In genomic region chr13:44974056-44974798, GRCh38 we compare ENCODE assay signal across 12 cellular contexts. TPM values are rescaled to one million over a fixed set of nuclear protein-coding genes. Genes with fewer than 3 reads are reported as not detected.
DNase-seq lines count a peak whose midpoint lies in the region; ATAC-seq and TF ChIP-seq lines count a peak whose summit lies in the region.
"Had no signal": no experiment of that assay in that cellular context is flagged by ENCODE, and none has a peak within 500 bp of the region (broad histone marks: within the 10 kb centered on the region; RNA-seq: fewer than 3 reads in every experiment).

No MANE protein-coding gene starts in this region.

- no peak for TF ChIP-seq POLR2A in adrenal gland (IDR thresholded peaks at IDR 0.05)

- peaks cover 12% of the 10 kb centered on the region for H3K36me3 Mint-ChIP-seq in activated CD4-positive, alpha-beta memory T cell treated with anti-CD3 and anti-CD28 coated beads for 36 hours

- DNase-seq in adrenal gland = peak in 6 of 7 donors; percentile 35 to 74 (median 56)
- no peak for DNase-seq in psoas muscle
- DNase-seq in stimulated activated naive CD4-positive, alpha-beta T cell treated with Interleukin-2 at 50 U/mL for 16 hours (lab: John Stamatoyannopoulos, UW) = no peak
- DNase-seq in COR-L47 (lab: John Stamatoyannopoulos, UW) = no peak
- no peak for DNase-seq in activated CD4-positive, alpha-beta memory T cell treated with anti-CD3 and anti-CD28 coated beads for 36 hours
- no peak for DNase-seq in retina
- DNase-seq: endodermal cell; naive thymus-derived CD8-positive, alpha-beta T cell; NCI-H2081 treated with DMSO at 0.1 percent for 48 hours had no signal

- peaks cover 0 to 13% of the 10 kb centered on the region in 2 donors for H3K36me3 ChIP-seq in adrenal gland (replicated peaks in 1 of 2)
- peaks cover 5 to 44% of the 10 kb centered on the region in 2 donors for H3K36me3 ChIP-seq in psoas muscle (ENCODE audit: insufficient read depth in 1 of 2, low read depth in 1 of 2)

- H3K4me3 ChIP-seq in adrenal gland = no peak overlapping the region
- H3K4me3 ChIP-seq in psoas muscle = no peak overlapping the region

- 69 to 77% (median 72%) methylated on average over 9 of the region's 9 CpGs for WGBS in adrenal gland, 4 donors
- WGBS in psoas muscle, 3 donors = 71 to 80% (median 76%) methylated on average over 9 of the region's 9 CpGs

- TF ChIP-seq CTCF in adrenal gland (IDR thresholded peaks at IDR 0.05) = no peak
- TF ChIP-seq CTCF in psoas muscle (IDR thresholded peaks at IDR 0.05) = no peak

- POLR2A ChIA-PET in activated CD4-positive, alpha-beta memory T cell treated with anti-CD3 and anti-CD28 coated beads for 36 hours (lab: Charles Lee) = no interaction called here

- CTCF ChIA-PET in activated CD4-positive, alpha-beta memory T cell treated with anti-CD3 and anti-CD28 coated beads for 36 hours (lab: Charles Lee) = interaction anchor here (0.7 to 1.6 kb wide), 5 partner anchors 33 to 961 kb away, joined by 3 to 4 read pairs (median 3); no protein-coding TSS in a partner anchor

- no peak overlapping the region for H3K4me3 Mint-ChIP-seq in activated CD4-positive, alpha-beta memory T cell treated with anti-CD3 and anti-CD28 coated beads for 36 hours
- H3K4me3 Mint-ChIP-seq: endodermal cell; naive thymus-derived CD8-positive, alpha-beta T cell; stimulated activated naive CD8-positive, alpha-beta T cell treated with anti-CD3 and anti-CD28 coated beads, Interleukin-15, Interleukin-2, amounts not matched to agents 100 ng/mL and 50 ng/mL, for 24 hours had no signal

- no peaks in the 10 kb centered on the region for H3K27me3 Mint-ChIP-seq in activated CD4-positive, alpha-beta memory T cell treated with anti-CD3 and anti-CD28 coated beads for 36 hours
- H3K27me3 Mint-ChIP-seq: naive thymus-derived CD8-positive, alpha-beta T cell; stimulated activated naive CD8-positive, alpha-beta T cell treated with anti-CD3 and anti-CD28 coated beads, Interleukin-15, Interleukin-2, amounts not matched to agents 100 ng/mL and 50 ng/mL, for 24 hours had no signal

- no peaks in the 10 kb centered on the region for H3K4me1 Mint-ChIP-seq in activated CD4-positive, alpha-beta memory T cell treated with anti-CD3 and anti-CD28 coated beads for 36 hours (ENCODE audit: low read depth)
- H3K4me1 Mint-ChIP-seq: endodermal cell had no signal

- no peaks in the 10 kb centered on the region for H3K27me3 ChIP-seq in adrenal gland
- no peaks in the 10 kb centered on the region for H3K27me3 ChIP-seq in psoas muscle (ENCODE audit: insufficient read depth in 3 of 3, low read length in 2 of 3)

- H3K9me3 ChIP-seq in adrenal gland (replicated peaks in 1 of 3) = no peaks in the 10 kb centered on the region
- no peaks in the 10 kb centered on the region for H3K9me3 ChIP-seq in psoas muscle

- H3K27ac Mint-ChIP-seq in activated CD4-positive, alpha-beta memory T cell treated with anti-CD3 and anti-CD28 coated beads for 36 hours = no peak overlapping the region
- H3K27ac Mint-ChIP-seq: endodermal cell; naive thymus-derived CD8-positive, alpha-beta T cell; stimulated activated naive CD8-positive, alpha-beta T cell treated with anti-CD3 and anti-CD28 coated beads, Interleukin-15, Interleukin-2, amounts not matched to agents 100 ng/mL and 50 ng/mL, for 24 hours had no signal

- no peaks in the 10 kb centered on the region for H3K9me3 Mint-ChIP-seq in activated CD4-positive, alpha-beta memory T cell treated with anti-CD3 and anti-CD28 coated beads for 36 hours
- H3K9me3 Mint-ChIP-seq: endodermal cell; naive thymus-derived CD8-positive, alpha-beta T cell; stimulated activated naive CD8-positive, alpha-beta T cell treated with anti-CD3 and anti-CD28 coated beads, Interleukin-15, Interleukin-2, amounts not matched to agents 100 ng/mL and 50 ng/mL, for 24 hours had no signal

- intact Hi-C loops in adrenal gland (cut with DNase I) (loop anchor here (5.0 to 10.0 kb wide), 2 partner anchors 487 to 489 kb away; no protein-coding TSS in a partner anchor), psoas muscle (cut with DNase I) (loop anchor here in 1 of 2 donors (10.0 kb wide), 1 partner anchor 1069 kb away; no protein-coding TSS in a partner anchor)
- intact Hi-C loops in activated CD4-positive, alpha-beta memory T cell treated with anti-CD3 and anti-CD28 coated beads for 36 hours (cut with micrococcal nuclease) = loop anchor here (5.0 kb wide), 1 partner anchor 57 kb away; no protein-coding TSS in a partner anchor

- peaks cover 0 to 6% of the 10 kb centered on the region in 2 donors for H3K4me1 ChIP-seq in adrenal gland (replicated peaks in 1 of 2)
- H3K4me1 ChIP-seq in psoas muscle = peaks cover 30% of the 10 kb centered on the region

- H3K27ac ChIP-seq in adrenal gland (no peak overlapping the region), psoas muscle (peak overlapping the region; percentile 25)

- peak; percentile 64 for ATAC-seq in GM18861 (IDR thresholded peaks at IDR 0.05; ENCODE audit: unreplicated experiment)
- peak; percentile 52 for ATAC-seq in HG02973 (IDR thresholded peaks at IDR 0.05; ENCODE audit: unreplicated experiment)
- ATAC-seq in psoas muscle = no peak
- ATAC-seq: naive thymus-derived CD8-positive, alpha-beta T cell had no signal

RNA-seq across cellular contexts. Expression of gene NUFIP1, which starts 15.0 kb away (rescaled TPM):
- total RNA-seq in adrenal gland = 1 to 10 TPM in 7 of 8 donors, under 1 TPM in 1; 0.79 to 6.9 (median 4.1) TPM
- polyA plus RNA-seq in adrenal gland = 1 to 10 TPM; 2.7 to 9.3 (median 2.8) TPM
- total RNA-seq in psoas muscle = 1 to 10 TPM; 4.7 to 7.5 (median 6.2) TPM
- 1 to 10 TPM; 3.4 to 6.6 (median 5.1) TPM for polyA plus RNA-seq in psoas muscle
- total RNA-seq in activated CD4-positive, alpha-beta memory T cell treated with anti-CD3 and anti-CD28 coated beads for 36 hours = 1 to 10 TPM; 9.3 to 9.5 TPM

RNA-seq across cellular contexts. Expression of gene GPALPP1, which starts 15.1 kb away (rescaled TPM):
- total RNA-seq in adrenal gland = 10 to 100 TPM; 12.7 to 38.6 (median 24.0) TPM
- polyA plus RNA-seq in adrenal gland = 10 to 100 TPM in 2 of 3 donors, 1 to 10 TPM in 1; 9.6 to 20.6 (median 11.3) TPM
- 10 to 100 TPM; 12.0 to 16.2 (median 13.1) TPM for total RNA-seq in psoas muscle
- 1 to 10 TPM; 5.4 to 8.4 (median 5.5) TPM for polyA plus RNA-seq in psoas muscle
- 10 to 100 TPM; 30.1 to 32.7 TPM for total RNA-seq in activated CD4-positive, alpha-beta memory T cell treated with anti-CD3 and anti-CD28 coated beads for 36 hours

Comparison
In these comparisons a context has a peak if more than half of its experiments do, and no peak if none do; other contexts are left out.
1. ATAC-seq: peak in GM18861 (single experiment) and HG02973 (single experiment); none in psoas muscle (0 of 4).
2. DNase-seq: peak in adrenal gland (6 of 7); none in psoas muscle (0 of 2), stimulated activated naive CD4-positive, alpha-beta T cell treated with Interleukin-2 at 50 U/mL for 16 hours (single experiment), COR-L47 (single experiment), activated CD4-positive, alpha-beta memory T cell treated with anti-CD3 and anti-CD28 coated beads for 36 hours (single experiment) and retina (single experiment).